In the genomic region with DNA sequence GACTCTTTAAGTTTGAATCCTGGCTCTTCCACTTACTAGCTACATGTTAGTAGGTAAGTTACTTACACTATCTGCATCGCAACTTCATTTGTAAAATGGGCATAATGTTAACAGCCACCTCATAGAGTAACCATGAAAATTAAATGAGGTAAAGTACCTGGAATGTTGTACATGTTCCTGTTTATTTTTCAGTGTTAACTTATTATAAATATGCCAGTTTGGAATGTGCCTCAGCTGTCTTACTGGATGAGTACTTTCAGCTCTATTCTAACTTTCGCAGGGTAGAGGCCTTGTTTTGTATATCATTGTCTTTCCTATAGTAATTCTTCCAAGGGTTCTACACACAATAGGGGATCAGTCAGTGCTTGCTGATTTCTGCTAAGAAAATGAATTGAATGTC, we compare ENCODE assay signal across 2 cellular contexts.
TF ChIP-seq lines count a peak whose summit lies in the region.

No MANE protein-coding gene starts in this region.

TF ChIP-seq in SK-N-SH treated with all-trans-retinoic acid at 6 μM for 48 hours, 23 proteins besides CTCF, POLR2A, EP300 and RAD21:
- TF ChIP-seq POU6F1 (CRISPR knock-in tag; IDR thresholded peaks at IDR 0.05; ENCODE audit: borderline replicate concordance, low read depth) (no peak), ESRRG (CRISPR knock-in tag; IDR thresholded peaks at IDR 0.05) (no peak), CSDC2 (CRISPR knock-in tag; IDR thresholded peaks at IDR 0.05) (no peak), SNAI2 (CRISPR knock-in tag; IDR thresholded peaks at IDR 0.05) (no peak), RARB (CRISPR knock-in tag; IDR thresholded peaks at IDR 0.05) (no peak), ZC3H10 (CRISPR knock-in tag; IDR thresholded peaks at IDR 0.05) (no peak), CSRNP3 (CRISPR knock-in tag; IDR thresholded peaks at IDR 0.05) (no peak), ISL1 (CRISPR knock-in tag; IDR thresholded peaks at IDR 0.05) (no peak), BACH2 (CRISPR knock-in tag; IDR thresholded peaks at IDR 0.05; ENCODE audit: borderline replicate concordance) (no peak), PATZ1 (CRISPR knock-in tag; IDR thresholded peaks at IDR 0.05; ENCODE audit: borderline replicate concordance) (no peak), ZFP3 (CRISPR knock-in tag; IDR thresholded peaks at IDR 0.05) (no peak), ZFP30 (CRISPR knock-in tag; IDR thresholded peaks at IDR 0.05) (no peak)
- TF ChIP-seq, protein P1, sequence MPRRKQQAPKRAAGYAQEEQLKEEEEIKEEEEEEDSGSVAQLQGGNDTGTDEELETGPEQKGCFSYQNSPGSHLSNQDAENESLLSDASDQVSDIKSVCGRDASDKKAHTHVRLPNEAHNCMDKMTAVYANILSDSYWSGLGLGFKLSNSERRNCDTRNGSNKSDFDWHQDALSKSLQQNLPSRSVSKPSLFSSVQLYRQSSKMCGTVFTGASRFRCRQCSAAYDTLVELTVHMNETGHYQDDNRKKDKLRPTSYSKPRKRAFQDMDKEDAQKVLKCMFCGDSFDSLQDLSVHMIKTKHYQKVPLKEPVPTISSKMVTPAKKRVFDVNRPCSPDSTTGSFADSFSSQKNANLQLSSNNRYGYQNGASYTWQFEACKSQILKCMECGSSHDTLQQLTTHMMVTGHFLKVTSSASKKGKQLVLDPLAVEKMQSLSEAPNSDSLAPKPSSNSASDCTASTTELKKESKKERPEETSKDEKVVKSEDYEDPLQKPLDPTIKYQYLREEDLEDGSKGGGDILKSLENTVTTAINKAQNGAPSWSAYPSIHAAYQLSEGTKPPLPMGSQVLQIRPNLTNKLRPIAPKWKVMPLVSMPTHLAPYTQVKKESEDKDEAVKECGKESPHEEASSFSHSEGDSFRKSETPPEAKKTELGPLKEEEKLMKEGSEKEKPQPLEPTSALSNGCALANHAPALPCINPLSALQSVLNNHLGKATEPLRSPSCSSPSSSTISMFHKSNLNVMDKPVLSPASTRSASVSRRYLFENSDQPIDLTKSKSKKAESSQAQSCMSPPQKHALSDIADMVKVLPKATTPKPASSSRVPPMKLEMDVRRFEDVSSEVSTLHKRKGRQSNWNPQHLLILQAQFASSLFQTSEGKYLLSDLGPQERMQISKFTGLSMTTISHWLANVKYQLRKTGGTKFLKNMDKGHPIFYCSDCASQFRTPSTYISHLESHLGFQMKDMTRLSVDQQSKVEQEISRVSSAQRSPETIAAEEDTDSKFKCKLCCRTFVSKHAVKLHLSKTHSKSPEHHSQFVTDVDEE (CRISPR knock-in tag; IDR thresholded peaks at IDR 0.05) = no peak

TF ChIP-seq in SK-N-SH, 30 proteins besides CTCF, POLR2A, EP300 and RAD21 (continued from another document):
- TF ChIP-seq TEAD4 (IDR thresholded peaks at IDR 0.05; ENCODE audit: borderline replicate concordance, insufficient read depth) (no peak), RCOR1 (IDR thresholded peaks at IDR 0.05; ENCODE audit: low read length) (no peak), FOSL2 (IDR thresholded peaks at IDR 0.05; ENCODE audit: borderline replicate concordance, low read depth) (no peak), RFX5 (IDR thresholded peaks at IDR 0.05; ENCODE audit: low read length) (no peak), NFIC (IDR thresholded peaks at IDR 0.05; ENCODE audit: borderline replicate concordance) (no peak), YY1 (IDR thresholded peaks at IDR 0.05; ENCODE audit: low read depth) (no peak), EZH2phosphoT487 (IDR thresholded peaks at IDR 0.05; ENCODE audit: borderline replicate concordance, low read depth) (no peak), PBX3 (IDR thresholded peaks at IDR 0.05) (no peak), ZBTB33 (IDR thresholded peaks at IDR 0.05; ENCODE audit: borderline replicate concordance, low read depth) (no peak), USF2 (IDR thresholded peaks at IDR 0.05; ENCODE audit: borderline replicate concordance, low read depth, low read length) (no peak), MEF2A (IDR thresholded peaks at IDR 0.05; ENCODE audit: borderline replicate concordance, low read depth) (no peak), REST (IDR thresholded peaks at IDR 0.05; ENCODE audit: low read depth, low read length) (no peak), SMC3 (IDR thresholded peaks at IDR 0.05; ENCODE audit: low read depth, low read length) (no peak), TCF12 (IDR thresholded peaks at IDR 0.05) (no peak)
